22 cellular contexts compared by ENCODE assay signal in the genomic region with DNA sequence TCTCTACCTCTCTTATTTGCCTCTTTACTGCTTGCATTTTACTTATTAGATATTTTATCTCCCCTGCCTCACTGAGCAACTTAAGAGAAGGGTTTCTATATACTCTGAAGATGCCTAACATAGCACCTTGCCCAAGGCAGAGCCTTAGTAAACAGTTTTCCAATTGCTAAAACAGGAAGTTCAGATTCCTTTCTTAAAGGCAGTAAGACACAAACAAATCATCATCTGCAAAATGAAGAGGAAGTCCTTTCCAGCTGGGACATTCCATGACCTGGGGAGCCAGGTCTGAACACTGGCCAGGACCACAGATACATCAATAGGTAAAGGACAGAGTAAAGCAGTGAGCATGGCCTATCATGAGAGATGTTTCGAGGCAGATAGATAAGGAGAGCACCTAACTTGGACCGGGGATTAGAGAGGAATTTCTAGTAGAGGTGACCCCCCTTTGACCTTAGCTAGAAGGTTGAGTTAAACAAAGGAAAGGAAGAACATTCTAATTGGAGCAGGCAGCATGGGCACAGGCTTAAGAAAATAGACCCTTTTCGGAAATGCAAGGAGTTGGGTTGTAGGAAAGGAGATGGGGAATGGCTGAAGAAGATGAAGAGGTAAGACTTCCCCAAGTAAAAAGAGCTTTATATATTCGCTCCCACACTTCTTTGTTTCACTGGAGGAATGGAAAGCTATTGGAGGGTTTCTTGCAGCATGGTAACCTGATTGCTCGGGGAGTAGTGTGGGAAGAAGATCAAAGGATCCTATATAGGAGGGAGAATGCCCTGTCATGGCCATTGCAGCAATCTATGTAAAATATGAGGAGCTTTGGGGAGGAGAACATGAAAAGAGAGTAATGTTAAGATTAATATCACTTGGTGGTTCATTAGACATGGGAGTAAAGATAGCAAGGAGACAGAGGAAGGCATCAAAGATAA.
DNase-seq lines count a peak whose midpoint lies in the region; ATAC-seq, FAIRE-seq and TF ChIP-seq lines count a peak whose summit lies in the region.
"Had no signal": no experiment of that assay in that cellular context is flagged by ENCODE, and none has a peak within 500 bp of the region (broad histone marks: within the 10 kb centered on the region; RNA-seq: fewer than 3 reads in every experiment).

No MANE protein-coding gene starts in this region.

- H2BK12ac ChIP-seq in H1 (ENCODE audit: low read depth, low read length), result peak overlapping the region; percentile 60; the same call in 1 of the 2 replicates

- H4K8ac ChIP-seq in IMR-90 (ENCODE audit: low read depth in 2 of 2, low read length in 2 of 2) (peak overlapping the region; percentile 69 to 70), H1 (ENCODE audit: extremely low read depth, insufficient read depth, low read length) (no peak overlapping the region)

- TF ChIP-seq EP300 in H1 (IDR thresholded peaks at IDR 0.05; ENCODE audit: borderline replicate concordance in 1 of 2, low read depth in 2 of 2, low read length in 2 of 2), result no peak

- H3K4me3 Mint-ChIP-seq in immature natural killer cell, result no peak overlapping the region
- H3K4me3 Mint-ChIP-seq: CD4-positive, alpha-beta T cell had no signal

- no peak overlapping the region for H3K27ac Mint-ChIP-seq in immature natural killer cell
- H3K27ac Mint-ChIP-seq: CD4-positive, alpha-beta T cell had no signal

- H3K27ac ChIP-seq in IMR-90 (ENCODE audit: insufficient read depth, low read length), result no peak overlapping the region
- no peak overlapping the region for H3K27ac ChIP-seq in H1 (ENCODE audit: low read depth, low read length)
- peak overlapping the region; percentile 63 to 67 for H3K27ac ChIP-seq in liver (ENCODE audit: low read depth in 1 of 2, low read length in 2 of 2)

- no peak for TF ChIP-seq CTCF in IMR-90 (conservative IDR thresholded peaks at IDR 0.05; ENCODE audit: low read depth, low read length)
- no peak for TF ChIP-seq CTCF in H1 (IDR thresholded peaks at IDR 0.05; ENCODE audit: control extremely low read depth in 1 of 3, insufficient read depth in 1 of 3, low read depth in 1 of 3, low read length in 3 of 3)
- no peak for TF ChIP-seq CTCF in liver (IDR thresholded peaks at IDR 0.05; ENCODE audit: low read depth, low read length, missing input control)

- H3K4me1 ChIP-seq in IMR-90 (ENCODE audit: control insufficient read depth, insufficient read depth, low read length), result peaks cover 23% of the 10 kb centered on the region
- H3K4me1 ChIP-seq in H1 (replicated peaks in 1 of 4; ENCODE audit: control insufficient read depth in 3 of 4, insufficient read depth in 4 of 4, low read length in 3 of 4), result peaks cover 0 to 3% (median 0%) of the 10 kb centered on the region in 4 experiments; a peak in 2 of 7 replicates
- peaks cover 12 to 21% (median 17%) of the 10 kb centered on the region in 4 donors for H3K4me1 ChIP-seq in liver (ENCODE audit: control insufficient read depth in 4 of 4, insufficient read depth in 4 of 4, low read length in 3 of 4)

- peaks cover 17 to 18% of the 10 kb centered on the region in 2 donors for H3K4me1 Mint-ChIP-seq in immature natural killer cell

- H2AK5ac ChIP-seq in IMR-90 (ENCODE audit: low read depth, low read length) (peak overlapping the region; percentile 86), H1 (ENCODE audit: low read depth, low read length) (no peak overlapping the region)

- ATAC-seq in IMR-90 (ENCODE audit: low read depth) (no peak), HG02678 (IDR thresholded peaks at IDR 0.05; ENCODE audit: unreplicated experiment) (no peak), GM21423 (IDR thresholded peaks at IDR 0.05; ENCODE audit: unreplicated experiment) (no peak)

- H3K4me3 ChIP-seq in IMR-90 (ENCODE audit: insufficient read depth, low read depth, low read length), result no peak overlapping the region
- no peak overlapping the region for H3K4me3 ChIP-seq in H1 (ENCODE audit: extremely low read depth in 1 of 4, insufficient read depth in 2 of 4, low read depth in 3 of 4, low read length in 4 of 4)
- H3K4me3 ChIP-seq in liver (ENCODE audit: low read depth in 1 of 3, low read length in 3 of 3), result no peak overlapping the region
- H3K4me3 ChIP-seq: MG63 had no signal

- H4K91ac ChIP-seq in IMR-90 (ENCODE audit: insufficient read depth, low read depth, low read length) (peak overlapping the region; percentile 76), H1 (replicated peaks; ENCODE audit: insufficient read length, low read length) (no peak overlapping the region)

- TF ChIP-seq RAD21 in IMR-90 (IDR thresholded peaks at IDR 0.05; ENCODE audit: low read length), result no peak
- TF ChIP-seq RAD21 in H1 (IDR thresholded peaks at IDR 0.05 in 1 of 2, conservative IDR thresholded peaks at IDR 0.05 in 1 of 2; ENCODE audit: low read depth in 2 of 2, low read length in 2 of 2), result no peak
- TF ChIP-seq RAD21 in liver (IDR thresholded peaks at IDR 0.05), result no peak

- H4K20me1 ChIP-seq in IMR-90 (ENCODE audit: insufficient read depth, low read length) (no peaks in the 10 kb centered on the region), H1 (replicated peaks in 1 of 2; ENCODE audit: control insufficient read depth in 1 of 2, insufficient read depth in 2 of 2, low read length in 2 of 2) (no peaks in the 10 kb centered on the region)

- H3K36me3 ChIP-seq in IMR-90 (ENCODE audit: control insufficient read depth, insufficient read depth, low read length) (no peaks in the 10 kb centered on the region), H1 (ENCODE audit: control insufficient read depth in 2 of 4, insufficient read depth in 4 of 4, low read length in 3 of 4) (0 out of 8 replicates have a peak, but pooled peaks cover 0 to 4% (median 0%) of the 10 kb centered on the region in 4 experiments), liver (ENCODE audit: control insufficient read depth in 4 of 4, insufficient read depth in 3 of 4, low read depth in 1 of 4, low read length in 3 of 4) (no peaks in the 10 kb centered on the region)
- H3K36me3 ChIP-seq: BE2C, MG63 had no signal

- dilution Hi-C loops in IMR-90 (cut with HindIII; ENCODE audit: low sequenced_read_pairs, unreplicated experiment), result no loop called here

- H3K9me3 Mint-ChIP-seq in immature natural killer cell, result no peaks in the 10 kb centered on the region
- H3K9me3 Mint-ChIP-seq: CD4-positive, alpha-beta T cell had no signal

- H3K9ac ChIP-seq in IMR-90 (ENCODE audit: low read depth, low read length) (no peak overlapping the region), H1 (replicated peaks in 1 of 4; ENCODE audit: extremely low read depth in 1 of 4, low read depth in 3 of 4, low read length in 3 of 4) (no peak overlapping the region), liver (ENCODE audit: low read depth in 1 of 2, low read length in 2 of 2) (peak overlapping the region in 1 of 2 donors; percentile 19)

- H2BK120ac ChIP-seq in IMR-90 (ENCODE audit: low read depth, low read length) (peak overlapping the region; percentile 90), H1 (replicated peaks; ENCODE audit: low read depth, low read length) (no peak overlapping the region)

- peak; percentile 67 for DNase-seq in CD1c-positive myeloid dendritic cell (ENCODE audit: extremely low spot score)
- DNase-seq in IMR-90, result no peak
- no peak for DNase-seq in H1 (ENCODE audit: low read depth in 1 of 2, low spot score in 2 of 2)
- DNase-seq in NCI-H1436 treated with DMSO at 0.1 percent for 48 hours (lab: John Stamatoyannopoulos, UW), result no peak
- no peak for DNase-seq in immature natural killer cell
- DNase-seq: BE2C; CD4-positive, alpha-beta T cell; DMS 273 treated with DMSO at 0.1 percent for 48 hours; DMS79 treated with DMSO at 0.1 percent for 48 hours; GOT3; Kasumi-1; MG63; NCI-H1092; NCI-H146; NCI-H2029; NCI-H226; NCI-H510A treated with DMSO at 0.1 percent for 48 hours; NCI-H748 treated with DMSO at 0.1 percent for 48 hours had no signal

- H2BK15ac ChIP-seq in IMR-90 (ENCODE audit: low read depth, low read length) (peak overlapping the region; percentile 92; the same call in 2 of the 3 replicates), H1 (ENCODE audit: low read length) (no peak overlapping the region)

- H2BK20ac ChIP-seq in IMR-90 (ENCODE audit: low read depth, low read length), result peak overlapping the region; percentile 98
- no peak overlapping the region for H2BK20ac ChIP-seq in H1 (ENCODE audit: low read length)

- peak overlapping the region; percentile 58 for H4K5ac ChIP-seq in IMR-90 (ENCODE audit: low read depth, low read length)
- no peak overlapping the region for H4K5ac ChIP-seq in H1 (ENCODE audit: insufficient read length, low read depth, low read length)

- H3K9me3 ChIP-seq in IMR-90 (ENCODE audit: control insufficient read depth, insufficient read depth, low read length) (no peaks in the 10 kb centered on the region), H1 (ENCODE audit: insufficient read depth in 2 of 2, low read depth in 1 of 2, low read length in 1 of 2) (peaks cover 4 to 10% of the 10 kb centered on the region in 2 experiments; a peak in 2 of 4 replicates), liver (ENCODE audit: control insufficient read depth in 4 of 4, low read length in 3 of 4) (no peaks in the 10 kb centered on the region)
- H3K9me3 ChIP-seq: Caco-2 had no signal

- H3K14ac ChIP-seq in IMR-90 (replicated peaks; ENCODE audit: low read depth, low read length), result peak overlapping the region; percentile 49
- no peak overlapping the region for H3K14ac ChIP-seq in H1 (ENCODE audit: insufficient read length)

- WGBS in IMR-90 (ENCODE audit: extremely low coverage in 2 of 2, insufficient read length in 1 of 2), 2 experiments, result 100% methylated on average over 2 of the region's 5 CpGs; no CpG with 5 or more reads in 1 of the 2 experiments
- 94% methylated on average over 5 of the region's 5 CpGs; no CpG with 5 or more reads in 1 of the 2 experiments for WGBS in H1 (ENCODE audit: extremely low coverage in 1 of 2, insufficient coverage in 1 of 2, insufficient read length in 1 of 2, insufficient replicate concordance in 2 of 2, low coverage in 1 of 2, low lambda C conversion rate in 2 of 2, missing lambda C conversion rate in 1 of 2), 2 experiments
- 90% methylated on average over 5 of the region's 5 CpGs for WGBS in liver

- H2AFZ ChIP-seq in IMR-90 (replicated peaks; ENCODE audit: low read length, poor library complexity) (peak overlapping the region; percentile 34), H1 (ENCODE audit: low read length) (no peak overlapping the region)

- H3K79me2 ChIP-seq in H1 (ENCODE audit: control insufficient read depth in 1 of 2, insufficient read depth in 2 of 2, low read length in 2 of 2), result no peaks in the 10 kb centered on the region

- FAIRE-seq in H1 (lab: Jason Lieb, UNC), result no peak

- H3K18ac ChIP-seq in IMR-90 (ENCODE audit: low read depth, low read length), result peak overlapping the region; percentile 69
- no peak overlapping the region for H3K18ac ChIP-seq in H1 (ENCODE audit: extremely low read depth, low read length)

- H3K23me2 ChIP-seq in H1 (ENCODE audit: low read depth, low read length), result no peaks in the 10 kb centered on the region; the same call in 1 of the 2 replicates

- no peak overlapping the region for H2AK9ac ChIP-seq in IMR-90 (replicated peaks; ENCODE audit: low read depth, low read length, poor library complexity)

- H3K9me1 ChIP-seq in IMR-90 (ENCODE audit: insufficient read depth, low read length), result peaks cover 11% of the 10 kb centered on the region; the same call in 1 of the 2 replicates

- in situ Hi-C loops in IMR-90 (cut with MboI; ENCODE audit: low sequenced_read_pairs), result no loop called here

- peak overlapping the region; percentile 43; the same call in 1 of the 2 replicates for H3K56ac ChIP-seq in IMR-90 (ENCODE audit: extremely low read depth, insufficient read depth, low read length)
- no peak overlapping the region for H3K56ac ChIP-seq in H1 (replicated peaks; ENCODE audit: insufficient read length, low read depth, low read length)

- H3K23ac ChIP-seq in IMR-90 (ENCODE audit: low read depth, low read length) (no peak overlapping the region; the same call in none of the 2 replicates), H1 (ENCODE audit: insufficient read length) (no peak overlapping the region)

- BruUV-seq in IMR-90 (replicated peaks; lab: Mats Ljungman, UMichigan), result no TSS peak

- intact Hi-C loops in IMR-90 (cut with micrococcal nuclease), result loop anchor here (5.0 kb wide), 1 partner anchor 91 kb away; no protein-coding TSS in a partner anchor

- POLR2A ChIA-PET in IMR-90 (lab: Charles Lee; ENCODE audit: unreplicated experiment), result no interaction called here
- POLR2A ChIA-PET in H1 (lab: Charles Lee; ENCODE audit: partially characterized antibody), result interaction anchor here (0.8 kb wide), 1 partner anchor 22 kb away, joined by 3 read pairs; no protein-coding TSS in a partner anchor

- TF ChIP-seq POLR2A in IMR-90 (IDR thresholded peaks at IDR 0.05; ENCODE audit: low read depth, low read length) (no peak), H1 (IDR thresholded peaks at IDR 0.05; ENCODE audit: control extremely low read depth in 1 of 2, low read depth in 2 of 2, low read length in 2 of 2) (no peak)

- H2BK5ac ChIP-seq in IMR-90 (ENCODE audit: low read depth, low read length, poor library complexity, severe bottlenecking), result peak overlapping the region; percentile 27
- H2BK5ac ChIP-seq in H1 (ENCODE audit: low read depth, low read length), result peak overlapping the region; percentile 12; the same call in 1 of the 2 replicates

- H3K27me3 ChIP-seq in IMR-90 (ENCODE audit: control insufficient read depth, insufficient read depth, low read length) (no peaks in the 10 kb centered on the region), H1 (replicated peaks in 1 of 4; ENCODE audit: control insufficient read depth in 3 of 4, extremely low read depth in 1 of 4, insufficient read depth in 3 of 4, low read length in 3 of 4) (no peaks in the 10 kb centered on the region), liver (ENCODE audit: control insufficient read depth in 4 of 4, insufficient read depth in 4 of 4, low read length in 3 of 4) (no peaks in the 10 kb centered on the region)
- H3K27me3 ChIP-seq: BE2C, MG63 had no signal

- H3K27me3 Mint-ChIP-seq in immature natural killer cell (ENCODE audit: low read depth in 3 of 3), result peaks cover 3 to 8% (median 3%) of the 10 kb centered on the region in 3 donors
- H3K27me3 Mint-ChIP-seq: CD4-positive, alpha-beta T cell had no signal

- no peaks in the 10 kb centered on the region for H3K36me3 Mint-ChIP-seq in immature natural killer cell

- CTCF ChIA-PET in IMR-90 (lab: Yijun Ruan, JAX), result interaction anchor here (1.1 kb wide), 1 partner anchor 276 kb away, joined by 4 read pairs; no protein-coding TSS in a partner anchor
- CTCF ChIA-PET in H1 (lab: Charles Lee; ENCODE audit: partially characterized antibody), result interaction anchor here (0.6 to 1.2 kb wide), 3 partner anchors 11 to 95 kb away, joined by 3 to 4 read pairs (median 3); partner anchors contain the start of gene PHLDA1

- no peak overlapping the region for H3K4me2 ChIP-seq in IMR-90 (ENCODE audit: low read depth, low read length)
- H3K4me2 ChIP-seq in H1 (ENCODE audit: insufficient read depth in 1 of 2, low read depth in 2 of 2, low read length in 2 of 2), result no peak overlapping the region

- H3K4ac ChIP-seq in IMR-90 (ENCODE audit: low read depth, low read length) (peak overlapping the region; percentile 82), H1 (replicated peaks; ENCODE audit: insufficient read length, low read depth, low read length) (no peak overlapping the region)

- H3K79me1 ChIP-seq in IMR-90 (ENCODE audit: low read depth in 1 of 2, low read length in 2 of 2) (peaks cover 0 to 12% of the 10 kb centered on the region in 2 experiments; a peak in 2 of 4 replicates), H1 (ENCODE audit: low read depth, low read length) (no peaks in the 10 kb centered on the region)

Comparison
In these comparisons a context has a peak if more than half of its experiments do, and no peak if none do; other contexts are left out.
1. H3K27ac ChIP-seq: peak in liver (2 of 2); none in IMR-90 (single experiment) and H1 (single experiment).